Comparison of ENCODE assay signal across 2 cellular contexts in genomic region chr11:1779806-1780699, GRCh38.
TF ChIP-seq lines count a peak whose summit lies in the region.

No MANE protein-coding gene starts in this region.

TF ChIP-seq in SK-N-SH, 30 proteins besides CTCF, POLR2A, EP300 and RAD21 (continued from another document):
- TF ChIP-seq POLR2AphosphoS5 (IDR thresholded peaks at IDR 0.05; ENCODE audit: low read depth, low read length) (no peak), TCF12 (IDR thresholded peaks at IDR 0.05) (no peak), YY1 (IDR thresholded peaks at IDR 0.05; ENCODE audit: low read depth) (no peak), PBX3 (IDR thresholded peaks at IDR 0.05) (no peak), TEAD4 (IDR thresholded peaks at IDR 0.05; ENCODE audit: borderline replicate concordance, insufficient read depth) (no peak), RXRA (IDR thresholded peaks at IDR 0.05; ENCODE audit: borderline replicate concordance, low read depth) (no peak), RFX5 (IDR thresholded peaks at IDR 0.05; ENCODE audit: low read length) (no peak)

TF ChIP-seq in SK-N-SH treated with all-trans-retinoic acid at 6 μM for 48 hours, 23 proteins besides CTCF, POLR2A, EP300 and RAD21 (continued from another document):
- no peak for TF ChIP-seq CSRNP3 (CRISPR knock-in tag; IDR thresholded peaks at IDR 0.05)
- no peak for TF ChIP-seq POU6F1 (CRISPR knock-in tag; IDR thresholded peaks at IDR 0.05; ENCODE audit: borderline replicate concordance, low read depth)
- TF ChIP-seq ZFP3 (CRISPR knock-in tag; IDR thresholded peaks at IDR 0.05), result no peak
- no peak for TF ChIP-seq TSHZ2 (CRISPR knock-in tag; IDR thresholded peaks at IDR 0.05)
- no peak for TF ChIP-seq ZC3H10 (CRISPR knock-in tag; IDR thresholded peaks at IDR 0.05)
- TF ChIP-seq ZFP30 (CRISPR knock-in tag; IDR thresholded peaks at IDR 0.05), result no peak
- TF ChIP-seq RARB (CRISPR knock-in tag; IDR thresholded peaks at IDR 0.05), result no peak
- no peak for TF ChIP-seq ZNF565 (CRISPR knock-in tag; conservative IDR thresholded peaks at IDR 0.05; ENCODE audit: low read depth)
- no peak for TF ChIP-seq ARNTL (CRISPR knock-in tag; IDR thresholded peaks at IDR 0.05; ENCODE audit: borderline replicate concordance, low read depth)
- no peak for TF ChIP-seq BACH2 (CRISPR knock-in tag; IDR thresholded peaks at IDR 0.05; ENCODE audit: borderline replicate concordance)
TF ChIP-seq in SK-N-SH treated with all-trans-retinoic acid at 6 μM for 48 hours: peak in this region for 0.
